ENCODE assay signal across 8 cellular contexts in the genomic region with DNA sequence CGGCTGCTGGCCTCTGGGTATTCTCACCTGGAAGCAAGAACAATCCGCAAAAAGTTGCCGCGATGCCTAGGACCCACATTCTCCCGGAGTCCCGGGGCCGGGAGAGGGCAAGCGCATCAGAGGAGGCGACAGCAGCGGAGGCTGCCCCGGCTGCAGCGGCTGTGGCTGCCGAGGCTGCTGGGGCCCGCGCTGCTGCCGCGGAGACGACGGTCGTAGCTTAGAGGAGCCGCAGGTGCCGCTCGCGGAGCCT. TPM values are rescaled to one million over a fixed set of nuclear protein-coding genes. Genes with fewer than 3 reads are reported as not detected.
DNase-seq lines count a peak whose midpoint lies in the region; ATAC-seq and TF ChIP-seq lines count a peak whose summit lies in the region.

No MANE protein-coding gene starts in this region.

- no peak for TF ChIP-seq POLR2A in GM18505 (IDR thresholded peaks at IDR 0.05; ENCODE audit: borderline replicate concordance, extremely low read depth, insufficient read depth, insufficient read length)

- H3K36me3 ChIP-seq in lower lobe of right lung (no peaks in the 10 kb centered on the region), urinary bladder (ENCODE audit: insufficient read depth) (no peaks in the 10 kb centered on the region)

- H3K27me3 Mint-ChIP-seq in activated CD4-positive, alpha-beta T cell treated with anti-CD3 and anti-CD28 coated beads for 36 hours, result peaks cover 32% of the 10 kb centered on the region
- H3K27me3 Mint-ChIP-seq in activated CD4-positive, alpha-beta T cell treated with anti-CD3 and anti-CD28 coated beads, Interleukin-2, amount 10 ng/mL, durations not matched to agents 7 days and 5 days, result peaks cover 29% of the 10 kb centered on the region

- no peak overlapping the region for H3K27ac Mint-ChIP-seq in activated CD4-positive, alpha-beta T cell treated with anti-CD3 and anti-CD28 coated beads for 36 hours
- H3K27ac Mint-ChIP-seq in activated CD4-positive, alpha-beta T cell treated with anti-CD3 and anti-CD28 coated beads, Interleukin-2, amount 10 ng/mL, durations not matched to agents 7 days and 5 days, result no peak overlapping the region

- H3K27ac ChIP-seq in coronary artery, result no peak overlapping the region
- no peak overlapping the region for H3K27ac ChIP-seq in lower lobe of right lung
- no peak overlapping the region for H3K27ac ChIP-seq in urinary bladder (ENCODE audit: low read depth)

- H3K36me3 Mint-ChIP-seq in activated CD4-positive, alpha-beta T cell treated with anti-CD3 and anti-CD28 coated beads for 36 hours (ENCODE audit: low read depth), result no peaks in the 10 kb centered on the region
- no peaks in the 10 kb centered on the region for H3K36me3 Mint-ChIP-seq in activated CD4-positive, alpha-beta T cell treated with anti-CD3 and anti-CD28 coated beads, Interleukin-2, amount 10 ng/mL, durations not matched to agents 7 days and 5 days (ENCODE audit: low read depth)

- no peak for ATAC-seq in activated CD4-positive, alpha-beta T cell treated with anti-CD3 and anti-CD28 coated beads for 36 hours
- ATAC-seq in lower lobe of right lung (peak in 1 of 2 donors; percentile 62), GM19395 (IDR thresholded peaks at IDR 0.05; ENCODE audit: unreplicated experiment) (no peak), GM18505 (IDR thresholded peaks at IDR 0.05; ENCODE audit: unreplicated experiment) (no peak)

- no peaks in the 10 kb centered on the region for H3K9me3 Mint-ChIP-seq in activated CD4-positive, alpha-beta T cell treated with anti-CD3 and anti-CD28 coated beads for 36 hours (ENCODE audit: low read depth)
- no peaks in the 10 kb centered on the region for H3K9me3 Mint-ChIP-seq in activated CD4-positive, alpha-beta T cell treated with anti-CD3 and anti-CD28 coated beads, Interleukin-2, amount 10 ng/mL, durations not matched to agents 7 days and 5 days

- TF ChIP-seq CTCF in coronary artery (IDR thresholded peaks at IDR 0.05) (no peak), lower lobe of right lung (IDR thresholded peaks at IDR 0.05) (no peak)

- H3K27me3 ChIP-seq in lower lobe of right lung (ENCODE audit: low read depth), result peaks cover 50% of the 10 kb centered on the region

- intact Hi-C loops in activated CD4-positive, alpha-beta T cell treated with anti-CD3 and anti-CD28 coated beads for 36 hours (cut with DNase I, micrococcal nuclease), result no loop called here
- intact Hi-C loops in lower lobe of right lung (cut with DNase I), result no loop called here

- no peaks in the 10 kb centered on the region for H3K9me3 ChIP-seq in lower lobe of right lung

- H3K4me3 Mint-ChIP-seq in activated CD4-positive, alpha-beta T cell treated with anti-CD3 and anti-CD28 coated beads for 36 hours, result no peak overlapping the region
- H3K4me3 Mint-ChIP-seq in activated CD4-positive, alpha-beta T cell treated with anti-CD3 and anti-CD28 coated beads, Interleukin-2, amount 10 ng/mL, durations not matched to agents 7 days and 5 days, result no peak overlapping the region

- WGBS in urinary bladder, result under 1% methylated on average over 24 of the region's 24 CpGs

- POLR2A ChIA-PET in activated CD4-positive, alpha-beta T cell treated with anti-CD3 and anti-CD28 coated beads for 36 hours (lab: Charles Lee), result no interaction called here
- POLR2A ChIA-PET in activated CD4-positive, alpha-beta T cell treated with anti-CD3 and anti-CD28 coated beads, Interleukin-2, amount 10 ng/mL, durations not matched to agents 7 days and 5 days (lab: Charles Lee), result no interaction called here

- H3K4me1 ChIP-seq in lower lobe of right lung (peaks cover 28% of the 10 kb centered on the region), urinary bladder (ENCODE audit: insufficient read depth) (peaks cover 3% of the 10 kb centered on the region)

- DNase-seq in activated CD4-positive, alpha-beta T cell treated with anti-CD3 and anti-CD28 coated beads for 36 hours, result peak; percentile 9
- no peak for DNase-seq in activated CD4-positive, alpha-beta T cell treated with anti-CD3 and anti-CD28 coated beads, Interleukin-2, amount 10 ng/mL, durations not matched to agents 7 days and 5 days
- no peak for DNase-seq in coronary artery (ENCODE audit: low spot score)
- no peak for DNase-seq in lower lobe of right lung
- no peak for DNase-seq in stimulated activated CD4-positive, alpha-beta T cell treated with anti-CD3 and anti-CD28 coated beads, Interleukin-4, amount 100 ng/mL, for 24 hours

- H3K4me3 ChIP-seq in coronary artery (peak overlapping the region; percentile 67), lower lobe of right lung (peak overlapping the region; percentile 56), urinary bladder (ENCODE audit: low read depth, low read length) (peak overlapping the region; percentile 35)

- no peaks in the 10 kb centered on the region for H3K4me1 Mint-ChIP-seq in activated CD4-positive, alpha-beta T cell treated with anti-CD3 and anti-CD28 coated beads for 36 hours
- no peaks in the 10 kb centered on the region for H3K4me1 Mint-ChIP-seq in activated CD4-positive, alpha-beta T cell treated with anti-CD3 and anti-CD28 coated beads, Interleukin-2, amount 10 ng/mL, durations not matched to agents 7 days and 5 days

- CTCF ChIA-PET in activated CD4-positive, alpha-beta T cell treated with anti-CD3 and anti-CD28 coated beads for 36 hours (lab: Charles Lee), result no interaction called here
- CTCF ChIA-PET in activated CD4-positive, alpha-beta T cell treated with anti-CD3 and anti-CD28 coated beads, Interleukin-2, amount 10 ng/mL, durations not matched to agents 7 days and 5 days (lab: Charles Lee), result no interaction called here

RNA-seq across cellular contexts. Expression of gene LYPD1, which starts 0.2 kb away (rescaled TPM):
- not detected for total RNA-seq in activated CD4-positive, alpha-beta T cell treated with anti-CD3 and anti-CD28 coated beads for 36 hours
- total RNA-seq in activated CD4-positive, alpha-beta T cell treated with anti-CD3 and anti-CD28 coated beads, Interleukin-2, amount 10 ng/mL, durations not matched to agents 7 days and 5 days, result not detected
- total RNA-seq in lower lobe of right lung (1.5 TPM), urinary bladder (0.79 TPM)
- polyA plus RNA-seq in urinary bladder, result 0.46 TPM
